Comparison of ENCODE assay signal across 23 cellular contexts in genomic region chr7:44095781-44096180, GRCh38. TPM values are rescaled to one million over a fixed set of nuclear protein-coding genes. Genes with fewer than 3 reads are reported as not detected.
DNase-seq lines count a peak whose midpoint lies in the region; ATAC-seq and TF ChIP-seq lines count a peak whose summit lies in the region.
"Had no signal": no experiment of that assay in that cellular context is flagged by ENCODE, and none has a peak within 500 bp of the region (broad histone marks: within the 10 kb centered on the region; RNA-seq: fewer than 3 reads in every experiment).

No MANE protein-coding gene starts in this region.

- H3K4me2 ChIP-seq in osteoblast (ENCODE audit: insufficient read depth, low read length): no peak overlapping the region

- in situ Hi-C loops in gastrocnemius medialis (cut with MboI; ENCODE audit: low sequenced_read_pairs in 4 of 4): no loop called here

- no peaks in the 10 kb centered on the region for H3K36me3 ChIP-seq in adipocyte (ENCODE audit: control insufficient read depth, insufficient read depth, low read length, severe bottlenecking)
- H3K36me3 ChIP-seq in osteoblast (ENCODE audit: insufficient read depth, low read length): no peaks in the 10 kb centered on the region
- H3K36me3 ChIP-seq in gastrocnemius medialis: no peaks in the 10 kb centered on the region
- H3K36me3 ChIP-seq: HAP-1, Peyer's patch, SJCRH30 had no signal

- H3K4me1 ChIP-seq in adipocyte (ENCODE audit: control insufficient read depth, insufficient read depth, low read length) (peaks cover 36% of the 10 kb centered on the region), osteoblast (ENCODE audit: insufficient read depth, low read length) (peaks cover 10% of the 10 kb centered on the region), gastrocnemius medialis (no peaks in the 10 kb centered on the region)
- H3K4me1 ChIP-seq: HAP-1 had no signal

- no peak for TF ChIP-seq POLR2A in gastrocnemius medialis (IDR thresholded peaks at IDR 0.05)

- no peaks in the 10 kb centered on the region for H3K9me3 Mint-ChIP-seq in natural killer cell treated with Interleukin-12 subunit alpha and Interleukin-12 subunit beta and Interleukin-15 and Interleukin-18, amount 100 ng/mL, for 72 hours
- no peaks in the 10 kb centered on the region for H3K9me3 Mint-ChIP-seq in natural killer cell
- no peaks in the 10 kb centered on the region for H3K9me3 Mint-ChIP-seq in activated CD8-positive, alpha-beta T cell treated with anti-CD3 and anti-CD28 coated beads for 36 hours

- peaks cover 0 to 6% of the 10 kb centered on the region in 2 donors for H3K27me3 Mint-ChIP-seq in natural killer cell treated with Interleukin-12 subunit alpha and Interleukin-12 subunit beta and Interleukin-15 and Interleukin-18, amount 100 ng/mL, for 72 hours
- H3K27me3 Mint-ChIP-seq in natural killer cell (ENCODE audit: low read depth in 2 of 2): peaks cover 1 to 3% of the 10 kb centered on the region in 2 donors
- H3K27me3 Mint-ChIP-seq in activated CD8-positive, alpha-beta T cell treated with anti-CD3 and anti-CD28 coated beads for 36 hours: no peaks in the 10 kb centered on the region

- H3K9ac ChIP-seq in adipocyte (ENCODE audit: low read length): peak overlapping the region; percentile 65
- H3K9ac ChIP-seq: GM23248 had no signal

- H3K9me3 ChIP-seq in adipocyte (ENCODE audit: control insufficient read depth, low read length) (no peaks in the 10 kb centered on the region), osteoblast (ENCODE audit: low read depth, low read length) (no peaks in the 10 kb centered on the region), gastrocnemius medialis (no peaks in the 10 kb centered on the region)
- H3K9me3 ChIP-seq: HAP-1, Peyer's patch, SJCRH30 had no signal

- no peaks in the 10 kb centered on the region for H4K20me1 ChIP-seq in osteoblast (ENCODE audit: insufficient read depth, low read length)

- H3K79me2 ChIP-seq in osteoblast (ENCODE audit: insufficient read depth, low read length): no peaks in the 10 kb centered on the region

- ATAC-seq in natural killer cell treated with Interleukin-12 subunit alpha and Interleukin-12 subunit beta and Interleukin-15 and Interleukin-18, amount 100 ng/mL, for 72 hours: peak in 1 of 2 donors; percentile 31
- ATAC-seq in natural killer cell (no peak), gastrocnemius medialis (no peak), GM21825 (IDR thresholded peaks at IDR 0.05; ENCODE audit: unreplicated experiment) (no peak)
- ATAC-seq in activated CD8-positive, alpha-beta T cell treated with anti-CD3 and anti-CD28 coated beads for 36 hours: no peak

- peak; percentile 47 for DNase-seq in natural killer cell treated with Interleukin-12 subunit alpha and Interleukin-12 subunit beta and Interleukin-15 and Interleukin-18, amount 100 ng/mL, for 72 hours (ENCODE audit: low spot score)
- DNase-seq in natural killer cell (no peak), adipocyte (ENCODE audit: low read depth) (no peak), osteoblast (ENCODE audit: insufficient read length, low spot score, missing footprints) (peak; percentile 39), gastrocnemius medialis (no peak), GM19238 (ENCODE audit: insufficient read length, low spot score) (no peak)
- no peak for DNase-seq in activated CD8-positive, alpha-beta T cell treated with anti-CD3 and anti-CD28 coated beads for 36 hours
- DNase-seq: AML-193; GM23248; KBM-7; NCI-H1105; NCI-H146; NCI-H2029; NCI-H226; NCI-H510A treated with DMSO at 0.1 percent for 48 hours; NCI-H774; NK-92 treated with Interleukin-12 subunit alpha and Interleukin-12 subunit beta, amount 100 ng/mL, for 24 hours; Peyer's patch; SJCRH30 had no signal

- no peaks in the 10 kb centered on the region for H3K27me3 ChIP-seq in adipocyte (replicated peaks; ENCODE audit: control insufficient read depth, insufficient read depth, low read length)
- H3K27me3 ChIP-seq in osteoblast (ENCODE audit: insufficient read depth, low read length): no peaks in the 10 kb centered on the region
- no peaks in the 10 kb centered on the region for H3K27me3 ChIP-seq in gastrocnemius medialis
- H3K27me3 ChIP-seq: Peyer's patch, SJCRH30 had no signal

- peaks cover 0 to 4% of the 10 kb centered on the region in 2 donors for H3K4me1 Mint-ChIP-seq in natural killer cell treated with Interleukin-12 subunit alpha and Interleukin-12 subunit beta and Interleukin-15 and Interleukin-18, amount 100 ng/mL, for 72 hours (ENCODE audit: low read depth in 2 of 2)
- no peaks in the 10 kb centered on the region for H3K4me1 Mint-ChIP-seq in natural killer cell
- peaks cover 25% of the 10 kb centered on the region for H3K4me1 Mint-ChIP-seq in activated CD8-positive, alpha-beta T cell treated with anti-CD3 and anti-CD28 coated beads for 36 hours (ENCODE audit: low read depth)

- intact Hi-C loops in natural killer cell (cut with micrococcal nuclease) (no loop called here), gastrocnemius medialis (cut with DNase I; ENCODE audit: low total_unique reads) (no loop called here)
- intact Hi-C loops in activated CD8-positive, alpha-beta T cell treated with anti-CD3 and anti-CD28 coated beads for 36 hours (cut with micrococcal nuclease): no loop called here

- no peak overlapping the region for H2AFZ ChIP-seq in osteoblast (ENCODE audit: low read length)
- H2AFZ ChIP-seq: GM23248 had no signal

- H3K27ac Mint-ChIP-seq in natural killer cell treated with Interleukin-12 subunit alpha and Interleukin-12 subunit beta and Interleukin-15 and Interleukin-18, amount 100 ng/mL, for 72 hours: no peak overlapping the region
- no peak overlapping the region for H3K27ac Mint-ChIP-seq in natural killer cell
- H3K27ac Mint-ChIP-seq in activated CD8-positive, alpha-beta T cell treated with anti-CD3 and anti-CD28 coated beads for 36 hours: no peak overlapping the region

- H3K27ac ChIP-seq in osteoblast (ENCODE audit: low read depth, low read length): no peak overlapping the region
- H3K27ac ChIP-seq in gastrocnemius medialis: no peak overlapping the region
- H3K27ac ChIP-seq: GM23248, SJCRH30 had no signal

- H3K4me3 ChIP-seq in adipocyte (ENCODE audit: low read length) (no peak overlapping the region), osteoblast (ENCODE audit: insufficient read depth, low read length) (no peak overlapping the region), gastrocnemius medialis (no peak overlapping the region)
- H3K4me3 ChIP-seq: GM23248, HAP-1, Peyer's patch, SJCRH30 had no signal

- TF ChIP-seq CTCF in natural killer cell (IDR thresholded peaks at IDR 0.05) (no peak), osteoblast (IDR thresholded peaks at IDR 0.05; ENCODE audit: extremely low read depth, low read depth, low read length) (no peak), gastrocnemius medialis (IDR thresholded peaks at IDR 0.05 in 4 of 5, conservative IDR thresholded peaks at IDR 0.05 in 1 of 5) (no peak)
- TF ChIP-seq CTCF in activated CD8-positive, alpha-beta T cell treated with anti-CD3 and anti-CD28 coated beads for 36 hours (IDR thresholded peaks at IDR 0.05): no peak

- H3K36me3 Mint-ChIP-seq in natural killer cell treated with Interleukin-12 subunit alpha and Interleukin-12 subunit beta and Interleukin-15 and Interleukin-18, amount 100 ng/mL, for 72 hours: no peaks in the 10 kb centered on the region
- no peaks in the 10 kb centered on the region for H3K36me3 Mint-ChIP-seq in natural killer cell
- no peaks in the 10 kb centered on the region for H3K36me3 Mint-ChIP-seq in activated CD8-positive, alpha-beta T cell treated with anti-CD3 and anti-CD28 coated beads for 36 hours (ENCODE audit: low read depth)

- no peak overlapping the region for H3K4me3 Mint-ChIP-seq in natural killer cell treated with Interleukin-12 subunit alpha and Interleukin-12 subunit beta and Interleukin-15 and Interleukin-18, amount 100 ng/mL, for 72 hours
- no peak overlapping the region for H3K4me3 Mint-ChIP-seq in natural killer cell
- H3K4me3 Mint-ChIP-seq in activated CD8-positive, alpha-beta T cell treated with anti-CD3 and anti-CD28 coated beads for 36 hours: no peak overlapping the region

- POLR2A ChIA-PET in activated CD8-positive, alpha-beta T cell treated with anti-CD3 and anti-CD28 coated beads for 36 hours (lab: Charles Lee): interaction anchor here (1.3 to 1.8 kb wide), 3 partner anchors 11 to 27 kb away, joined by 3 to 6 read pairs (median 4); no protein-coding TSS in a partner anchor

- CTCF ChIA-PET in activated CD8-positive, alpha-beta T cell treated with anti-CD3 and anti-CD28 coated beads for 36 hours (lab: Charles Lee): no interaction called here

RNA-seq across cellular contexts. Expression of gene AEBP1, which starts 8.4 kb away (rescaled TPM):
- total RNA-seq in natural killer cell treated with Interleukin-12 subunit alpha and Interleukin-12 subunit beta and Interleukin-15 and Interleukin-18, amount 100 ng/mL, for 72 hours: 1 to 10 TPM; 1.0 to 2.4 TPM
- total RNA-seq in natural killer cell (1 to 10 TPM; 3.3 to 9.0 (median 6.4) TPM), osteoblast (219 and 267 TPM in 2 replicates), gastrocnemius medialis (10 to 100 TPM in 2 of 4 donors, 1 to 10 TPM in 2; 5.8 to 23.6 (median 15.9) TPM)
- total RNA-seq in activated CD8-positive, alpha-beta T cell treated with anti-CD3 and anti-CD28 coated beads for 36 hours: 10 to 100 TPM; 29.1 to 30.4 TPM
- total RNA-seq: A172, HT-29 had no signal

RNA-seq across cellular contexts. Expression of gene POLM, which starts 13.5 kb away (rescaled TPM):
- total RNA-seq in natural killer cell treated with Interleukin-12 subunit alpha and Interleukin-12 subunit beta and Interleukin-15 and Interleukin-18, amount 100 ng/mL, for 72 hours: 10 to 100 TPM; 25.9 to 66.9 TPM
- total RNA-seq in natural killer cell: 10 to 100 TPM; 41.7 to 74.1 (median 50.9) TPM
- total RNA-seq in osteoblast: 35.9 and 40.9 TPM in 2 replicates
- 10 to 100 TPM; 11.1 to 34.6 (median 17.3) TPM for total RNA-seq in gastrocnemius medialis
- 10 to 100 TPM; 35.4 to 37.2 TPM for total RNA-seq in activated CD8-positive, alpha-beta T cell treated with anti-CD3 and anti-CD28 coated beads for 36 hours

RNA-seq across cellular contexts. Expression of gene POLD2, which starts 27.6 kb away (rescaled TPM):
- 100 to 1,000 TPM; 101 to 229 TPM for total RNA-seq in natural killer cell treated with Interleukin-12 subunit alpha and Interleukin-12 subunit beta and Interleukin-15 and Interleukin-18, amount 100 ng/mL, for 72 hours
- total RNA-seq in natural killer cell (10 to 100 TPM; 30.1 to 38.3 (median 38.1) TPM), osteoblast (69.2 and 80.3 TPM in 2 replicates), gastrocnemius medialis (10 to 100 TPM; 69.4 to 93.0 (median 77.7) TPM)
- total RNA-seq in activated CD8-positive, alpha-beta T cell treated with anti-CD3 and anti-CD28 coated beads for 36 hours: 100 to 1,000 TPM; 243 to 251 TPM

RNA-seq across cellular contexts. Expression of gene PGAM2, which starts 30.4 kb away (rescaled TPM):
- not detected for total RNA-seq in natural killer cell treated with Interleukin-12 subunit alpha and Interleukin-12 subunit beta and Interleukin-15 and Interleukin-18, amount 100 ng/mL, for 72 hours
- 1 to 10 TPM; 1.0 to 1.9 (median 1.5) TPM for total RNA-seq in natural killer cell
- total RNA-seq in osteoblast: 0.29 and 0.36 TPM in 2 replicates
- total RNA-seq in gastrocnemius medialis: 100 to 1,000 TPM; 129 to 355 (median 306) TPM
- total RNA-seq in activated CD8-positive, alpha-beta T cell treated with anti-CD3 and anti-CD28 coated beads for 36 hours: under 1 TPM in 1 of 2 experiments, not detected in 1; 0.49 TPM
- total RNA-seq: A172, GM23248, SJCRH30 had no signal

RNA-seq across cellular contexts. Expression of gene MYL7, which starts 45.4 kb away (rescaled TPM):
- not detected for total RNA-seq in natural killer cell treated with Interleukin-12 subunit alpha and Interleukin-12 subunit beta and Interleukin-15 and Interleukin-18, amount 100 ng/mL, for 72 hours
- not detected for total RNA-seq in natural killer cell
- not detected in 2 replicates for total RNA-seq in osteoblast
- total RNA-seq in gastrocnemius medialis: 1 to 10 TPM in 1 of 4 donors, not detected in 3; 2.6 TPM
- total RNA-seq in activated CD8-positive, alpha-beta T cell treated with anti-CD3 and anti-CD28 coated beads for 36 hours: not detected
- total RNA-seq: A172, GM23248, HT-29, Peyer's patch, SJCRH30 had no signal

Comparison
In these comparisons a context has a peak if more than half of its experiments do, and no peak if none do; other contexts are left out.
1. DNase-seq: peak in natural killer cell treated with Interleukin-12 subunit alpha and Interleukin-12 subunit beta and Interleukin-15 and Interleukin-18, amount 100 ng/mL, for 72 hours (single experiment) and osteoblast (single experiment); none in natural killer cell (single experiment), adipocyte (single experiment), gastrocnemius medialis (0 of 2), GM19238 (single experiment) and activated CD8-positive, alpha-beta T cell treated with anti-CD3 and anti-CD28 coated beads for 36 hours (single experiment).